ENCODE assay signal across 9 cellular contexts in the genomic region with DNA sequence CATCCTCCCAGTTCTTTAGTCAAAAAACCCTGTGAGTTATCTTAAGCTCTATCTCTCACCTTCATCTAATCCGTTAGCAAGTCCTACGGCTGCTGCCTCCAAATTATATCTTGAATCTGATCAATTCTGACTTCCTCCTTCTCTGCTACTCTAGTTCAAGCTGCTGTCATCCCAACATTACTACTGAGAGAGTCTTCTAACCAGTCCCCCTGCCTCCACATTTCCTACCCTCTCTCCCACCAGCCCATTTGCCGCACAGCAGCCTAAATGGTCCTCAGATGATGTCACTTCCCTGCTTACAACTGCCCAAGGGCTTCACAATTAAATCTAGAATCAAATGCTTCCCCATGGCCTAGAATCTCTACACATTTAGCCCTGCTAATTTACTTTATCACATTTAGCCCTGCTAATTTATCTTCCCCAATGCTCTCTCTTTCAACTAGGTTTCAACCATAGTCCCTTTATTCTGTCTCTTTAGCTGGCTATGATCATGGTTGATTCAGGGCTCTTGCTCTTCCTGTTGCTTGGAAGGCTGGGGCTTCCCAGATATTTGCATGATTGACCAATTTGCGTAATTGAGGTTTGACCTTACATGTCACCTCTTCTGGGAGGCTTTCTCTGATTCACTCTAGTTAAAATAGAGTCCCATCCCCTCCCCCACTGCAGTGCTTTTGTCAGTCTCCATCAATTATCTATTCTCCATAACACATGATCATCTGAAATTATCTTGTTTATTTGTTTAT. TPM values are rescaled to one million over a fixed set of nuclear protein-coding genes. Genes with fewer than 3 reads are reported as not detected.
DNase-seq lines count a peak whose midpoint lies in the region; ATAC-seq, FAIRE-seq and TF ChIP-seq lines count a peak whose summit lies in the region.
"Had no signal": no experiment of that assay in that cellular context is flagged by ENCODE, and none has a peak within 500 bp of the region (broad histone marks: within the 10 kb centered on the region; RNA-seq: fewer than 3 reads in every experiment).

No MANE protein-coding gene starts in this region.

- H3K4me1 ChIP-seq in Loucy (ENCODE audit: insufficient read depth, low read length, poor library complexity, severe bottlenecking), result peaks cover 8% of the 10 kb centered on the region

- peak overlapping the region; percentile 4 for H3K4me2 ChIP-seq in Loucy (ENCODE audit: low read depth, low read length, poor library complexity, severe bottlenecking)

- H3F3A ChIP-seq in Loucy (ENCODE audit: low read depth), result no peaks in the 10 kb centered on the region

- no peaks in the 10 kb centered on the region for H3K36me3 ChIP-seq in Loucy (ENCODE audit: insufficient read depth, low read length)

- no peaks in the 10 kb centered on the region for H3K79me2 ChIP-seq in Loucy (ENCODE audit: insufficient read depth, low read length)

- TF ChIP-seq CTCF in Loucy (conservative IDR thresholded peaks at IDR 0.05; ENCODE audit: low read length) (no peak), dorsolateral prefrontal cortex (IDR thresholded peaks at IDR 0.05 in 54 of 56, conservative IDR thresholded peaks at IDR 0.05 in 2 of 56; ENCODE audit: low read depth in 1 of 56, partially characterized antibody in 56 of 56) (no peak)

- H3K27ac ChIP-seq in dorsolateral prefrontal cortex, result no peak overlapping the region

- H3K27me3 ChIP-seq in Loucy (ENCODE audit: insufficient read depth, low read length, poor library complexity, severe bottlenecking), result no peaks in the 10 kb centered on the region
- no peaks in the 10 kb centered on the region for H3K27me3 ChIP-seq in dorsolateral prefrontal cortex

- no peaks in the 10 kb centered on the region for H3K9me2 ChIP-seq in Loucy (replicated peaks; ENCODE audit: low read depth, low read length)

- peak overlapping the region; percentile 34 for H2AFZ ChIP-seq in Loucy (ENCODE audit: low read length)

- peak; percentile 88 for ATAC-seq in GM18858 (IDR thresholded peaks at IDR 0.05; ENCODE audit: unreplicated experiment)

- H3K9me3 ChIP-seq in Loucy (ENCODE audit: insufficient read depth, low read depth, low read length), result no peaks in the 10 kb centered on the region

- no peak for TF ChIP-seq POLR2A in H54 (IDR thresholded peaks at IDR 0.05; ENCODE audit: low read depth, low read length)

- H3K4me3 ChIP-seq in Loucy (ENCODE audit: low read length, poor library complexity, severe bottlenecking), result no peak overlapping the region
- no peak overlapping the region for H3K4me3 ChIP-seq in dorsolateral prefrontal cortex

- peak; percentile 98 for FAIRE-seq in H54 (lab: Jason Lieb, UNC)

- H4K20me1 ChIP-seq in Loucy (ENCODE audit: insufficient read depth, low read length, poor library complexity, severe bottlenecking), result no peaks in the 10 kb centered on the region

- intact Hi-C loops in dorsolateral prefrontal cortex (cut with DNase I), result no loop called here
- intact Hi-C loops in cardiac septum (cut with DNase I), result no loop called here

- no peak for DNase-seq in H54 (ENCODE audit: insufficient read length, low spot score)
- DNase-seq in fibroblast of peridontal ligament (ENCODE audit: extremely low read depth), result peak; percentile 85
- no peak for DNase-seq in dorsolateral prefrontal cortex
- no peak for DNase-seq in cardiac septum (ENCODE audit: low spot score)
- DNase-seq in D341Med (ENCODE audit: low spot score), result no peak
- no peak for DNase-seq in NK-92 treated with Interleukin-12 subunit alpha and Interleukin-12 subunit beta, amount 100 ng/mL, for 24 hours (lab: John Stamatoyannopoulos, UW)
- DNase-seq: activated T-cell treated with anti-CD3 and anti-CD28 coated beads, Interleukin-2, amount 50 U/mL, for 4 hours had no signal

- no peak overlapping the region for H3K9ac ChIP-seq in Loucy (ENCODE audit: low read depth, low read length, poor library complexity, severe bottlenecking)

RNA-seq across cellular contexts. Expression of gene ARL14, which starts 11.0 kb away (rescaled TPM):
- not detected for total RNA-seq in dorsolateral prefrontal cortex
- not detected for total RNA-seq in cardiac septum
- total RNA-seq: activated T-cell treated with anti-CD3 and anti-CD28 coated beads, Interleukin-2, amount 50 U/mL, for 4 hours had no signal
